In the genomic region with DNA sequence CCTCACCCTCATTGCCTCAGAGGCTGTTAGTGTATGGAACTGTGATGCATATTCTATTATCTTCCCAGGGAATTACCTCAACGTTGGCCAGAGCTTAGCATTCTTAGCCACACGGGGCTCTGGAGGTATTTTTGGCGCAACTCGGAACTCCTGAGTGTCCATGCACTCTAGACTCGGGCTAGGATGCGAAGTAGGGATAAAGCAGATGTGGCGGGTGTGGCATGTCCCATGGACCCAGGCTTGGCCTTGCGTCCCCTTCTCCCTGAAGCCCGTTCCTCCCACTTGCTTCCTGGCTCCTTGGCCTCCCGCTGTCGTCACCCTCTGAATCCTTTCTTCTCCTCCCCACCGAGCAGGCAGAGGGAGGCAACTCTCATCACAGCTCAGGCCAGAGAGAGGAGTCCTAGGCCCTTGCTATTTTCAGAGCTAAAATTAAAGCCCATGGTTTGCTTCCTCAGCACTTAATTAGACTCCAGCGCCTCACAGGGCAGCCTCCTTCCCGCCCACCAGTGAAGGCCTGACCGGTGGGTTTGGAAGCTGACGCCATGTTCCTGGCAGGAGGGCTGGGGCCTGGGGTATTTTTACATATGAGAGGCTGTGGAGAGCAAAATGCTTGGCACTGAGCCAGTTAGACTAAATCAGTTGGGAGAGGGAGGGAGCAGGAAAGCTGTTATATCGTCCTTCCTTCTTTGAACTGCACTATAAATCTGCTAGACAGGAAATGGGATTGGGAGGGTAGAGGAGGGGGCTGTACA, we compare ENCODE assay signal across 17 cellular contexts.
DNase-seq lines count a peak whose midpoint lies in the region; ATAC-seq and TF ChIP-seq lines count a peak whose summit lies in the region.
"Had no signal": no experiment of that assay in that cellular context is flagged by ENCODE, and none has a peak within 500 bp of the region (broad histone marks: within the 10 kb centered on the region; RNA-seq: fewer than 3 reads in every experiment).

No MANE protein-coding gene starts in this region.

- ATAC-seq in Right ventricle myocardium superior (ENCODE audit: poor library complexity) = peak; percentile 65
- ATAC-seq in HG03565 (IDR thresholded peaks at IDR 0.05; ENCODE audit: unreplicated experiment) = no peak
- ATAC-seq: effector memory CD8-positive, alpha-beta T cell had no signal

- H3K14ac ChIP-seq in neuronal stem cell (ENCODE audit: low read length) = peak overlapping the region; percentile 10

- no peak overlapping the region for H3K4ac ChIP-seq in neuronal stem cell (ENCODE audit: low read length)

- H2AFZ ChIP-seq in neuronal stem cell (ENCODE audit: low read length) = no peak overlapping the region

- no peak overlapping the region for H4K8ac ChIP-seq in neuronal stem cell (ENCODE audit: low read depth, low read length)

- H3K18ac ChIP-seq in neuronal stem cell (ENCODE audit: low read length) = peak overlapping the region; percentile 45

- no peaks in the 10 kb centered on the region for H3K27me3 ChIP-seq in neuronal stem cell (ENCODE audit: control insufficient read depth in 3 of 3, insufficient read depth in 3 of 3, low read depth in 1 of 3, low read length in 3 of 3)
- H3K27me3 ChIP-seq: stomach had no signal

- POLR2A ChIA-PET in HEK293T (lab: Yijun Ruan, JAX) = no interaction called here

- H3K4me1 ChIP-seq in neuronal stem cell (ENCODE audit: control insufficient read depth in 2 of 2, insufficient read depth in 1 of 2, low read depth in 1 of 2, low read length in 2 of 2) = peaks cover 0 to 4% of the 10 kb centered on the region in 2 donors
- H3K4me1 ChIP-seq: prostate gland, stomach had no signal

- no peak overlapping the region for H2BK15ac ChIP-seq in neuronal stem cell (ENCODE audit: low read length)

- H3K27ac ChIP-seq in neuronal stem cell (replicated peaks; ENCODE audit: low read length) = no peak overlapping the region
- H3K27ac ChIP-seq in substantia nigra (ENCODE audit: low read depth, low read length, poor library complexity, severe bottlenecking) = no peak overlapping the region
- H3K27ac ChIP-seq: C4-2B, prostate gland, stomach had no signal

- CTCF ChIA-PET in HEK293T (lab: Yijun Ruan, JAX) = no interaction called here

- H3K79me1 ChIP-seq in neuronal stem cell (ENCODE audit: low read depth, low read length) = no peaks in the 10 kb centered on the region

- H3K9ac ChIP-seq in neuronal stem cell (ENCODE audit: low read depth, low read length, poor library complexity) = no peak overlapping the region

- no peak overlapping the region for H2BK5ac ChIP-seq in neuronal stem cell (ENCODE audit: low read length)

- H4K91ac ChIP-seq in neuronal stem cell (ENCODE audit: low read depth, low read length, poor library complexity) = no peak overlapping the region

- H2BK120ac ChIP-seq in neuronal stem cell (ENCODE audit: low read depth, low read length) = no peak overlapping the region

- intact Hi-C loops in Right ventricle myocardium superior (cut with DNase I) = no loop called here

- no peak overlapping the region for H3K4me2 ChIP-seq in neuronal stem cell (ENCODE audit: insufficient read depth, low read length, poor library complexity, severe bottlenecking)

- peak overlapping the region; percentile 52 for H3K23ac ChIP-seq in neuronal stem cell (ENCODE audit: low read depth, low read length, poor library complexity)

- H2BK12ac ChIP-seq in neuronal stem cell (ENCODE audit: low read length) = no peak overlapping the region

- H3K4me3 ChIP-seq in neuronal stem cell (ENCODE audit: low read length in 2 of 2) = no peak overlapping the region
- H3K4me3 ChIP-seq: prostate gland, stomach had no signal

- H2AK5ac ChIP-seq in neuronal stem cell (ENCODE audit: low read depth, low read length) = no peak overlapping the region

- peaks cover 6 to 17% of the 10 kb centered on the region in 2 donors for H3K9me3 ChIP-seq in neuronal stem cell (replicated peaks in 1 of 2; ENCODE audit: control insufficient read depth in 2 of 2, insufficient read depth in 1 of 2, low read depth in 1 of 2, low read length in 2 of 2)
- H3K9me3 ChIP-seq: prostate gland had no signal

- no CpG with 5 or more reads among the region's 17 CpGs for WGBS in neuronal stem cell (ENCODE audit: extremely low coverage in 2 of 2, insufficient read length in 2 of 2, insufficient replicate concordance in 1 of 2), 2 donors

- H3K36me3 ChIP-seq in neuronal stem cell (replicated peaks in 1 of 2; ENCODE audit: control insufficient read depth in 2 of 2, insufficient read depth in 2 of 2, low read length in 2 of 2) = no peaks in the 10 kb centered on the region
- H3K36me3 ChIP-seq: prostate gland had no signal

- DNase-seq in HEK293T (ENCODE audit: extremely low spot score) (peak; percentile 22), NCI-H446 (lab: John Stamatoyannopoulos, UW) (peak; percentile 59 to 83), Right ventricle myocardium superior (peak; percentile 66), neuronal stem cell (ENCODE audit: low spot score) (no peak), mesenteric fat pad (ENCODE audit: low spot score) (no peak), substantia nigra (lab: John Stamatoyannopoulos, UW) (no peak), NCI-H1048 (lab: John Stamatoyannopoulos, UW) (no peak)
- DNase-seq: activated B cell treated with CpG ODN at 0.5 μM for 24 hours; activated T-cell treated with anti-CD3 and anti-CD28 coated beads, Interleukin-2, amount 50 U/mL, for 1 hour; amniotic stem cell; effector memory CD8-positive, alpha-beta T cell; NCI-H510A treated with DMSO at 0.1 percent for 48 hours; stimulated activated CD4-positive, alpha-beta T cell treated with anti-CD3 and anti-CD28 coated beads, Interleukin-4, amount 100 ng/mL, for 24 hours; stomach had no signal

TF ChIP-seq in HEK293T, 16 proteins besides CTCF, POLR2A, EP300 and RAD21:
- TF ChIP-seq L3MBTL2 (conservative IDR thresholded peaks at IDR 0.05) (peak; percentile 69), FOXM1 (IDR thresholded peaks at IDR 0.05; ENCODE audit: borderline replicate concordance) (no peak), PKNOX1 (IDR thresholded peaks at IDR 0.05) (0 out of 2 replicates have a peak, but pooled peaks have one; percentile 5)

Comparison
In these comparisons a context has a peak if more than half of its experiments do, and no peak if none do; other contexts are left out.
1. DNase-seq: peak in HEK293T (single experiment), NCI-H446 (2 of 2) and Right ventricle myocardium superior (single experiment); none in neuronal stem cell (single experiment), mesenteric fat pad (single experiment), substantia nigra (0 of 49) and NCI-H1048 (single experiment).